ENCODE assay signal across 1 cellular context in the genomic region with DNA sequence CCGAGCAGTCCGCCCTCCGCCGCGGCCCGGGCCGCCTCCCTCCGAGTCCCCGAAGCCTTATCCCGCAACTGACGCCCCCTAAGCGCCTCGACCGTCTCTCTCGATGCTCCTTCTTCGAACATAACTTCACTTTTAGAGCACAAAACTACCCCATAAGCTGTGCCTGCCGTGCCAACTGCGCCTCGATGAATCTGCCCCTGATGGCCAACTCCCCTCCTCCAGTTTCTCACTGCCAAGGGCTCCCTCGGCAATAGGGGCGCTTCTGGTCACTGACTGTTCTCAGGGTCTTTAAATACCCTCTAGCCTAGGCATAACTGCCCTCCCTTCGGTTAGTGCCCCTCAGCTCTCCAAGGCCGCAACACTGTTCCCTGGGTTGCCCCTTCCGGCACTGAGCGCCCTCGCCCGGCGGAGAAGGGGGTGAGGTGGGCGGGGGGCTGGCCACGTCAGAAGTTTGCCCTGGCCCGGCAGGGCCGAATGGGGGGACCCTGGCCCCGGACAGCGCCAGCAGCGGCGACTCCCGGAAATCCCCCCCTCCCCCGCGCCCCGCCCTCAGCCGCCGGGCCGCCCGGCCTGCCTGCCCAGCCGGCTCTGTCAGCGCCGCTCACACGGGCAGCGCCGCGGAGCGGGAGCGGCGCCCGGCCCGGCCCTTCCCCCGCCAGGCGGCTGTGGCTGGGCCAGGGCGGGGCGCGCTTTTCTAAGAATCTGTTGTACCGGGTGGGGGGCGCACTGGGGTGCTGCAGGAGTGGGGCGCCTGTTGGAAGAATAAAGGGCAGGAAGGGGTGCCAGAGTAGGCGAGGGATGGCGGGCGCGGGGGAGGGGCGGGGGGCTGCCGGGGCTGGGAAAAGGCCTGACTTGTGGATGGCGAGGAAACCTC.
A peak's percentile ranks its signal among the peaks of the same experiment; 100 is the strongest.
TF ChIP-seq lines count a peak whose summit lies in the region.

No MANE protein-coding gene starts in this region.

TF ChIP-seq in K562, 482 proteins besides CTCF, POLR2A, EP300 and RAD21 (continues in another document):
- TF ChIP-seq EZH2 (IDR thresholded peaks at IDR 0.05; ENCODE audit: borderline replicate concordance, low read depth, low read length) (no peak), ZEB2 (IDR thresholded peaks at IDR 0.05) (0 out of 2 replicates have a peak, but pooled peaks have one; percentile 37), MAZ (CRISPR knock-in tag; conservative IDR thresholded peaks at IDR 0.05 in 1 of 2, IDR thresholded peaks at IDR 0.05 in 1 of 2) (peak in 1 of 2 experiments; percentile 94; a peak in 2 of 4 replicates), PHB2 (IDR thresholded peaks at IDR 0.05; ENCODE audit: low read depth) (peak; percentile 26; the same call in 1 of the 2 replicates), SMARCE1 (IDR thresholded peaks at IDR 0.05) (peak; percentile 57), SMAD4 (CRISPR knock-in tag; conservative IDR thresholded peaks at IDR 0.05) (peak; percentile 64), MTA1 (IDR thresholded peaks at IDR 0.05; ENCODE audit: borderline replicate concordance) (peak; percentile 39; the same call in 1 of the 2 replicates), GABPA (tag; conservative IDR thresholded peaks at IDR 0.05; ENCODE audit: low read depth) (peak; percentile 79), HDAC1 (IDR thresholded peaks at IDR 0.05) (peak in 1 of 2 experiments; percentile 66; a peak in 1 of 4 replicates), CTBP1 (IDR thresholded peaks at IDR 0.05; ENCODE audit: borderline replicate concordance) (peak; percentile 20; the same call in 1 of the 2 replicates), TAF7 (tag; IDR thresholded peaks at IDR 0.05) (peak; percentile 79), LARP7 (IDR thresholded peaks at IDR 0.05) (peak; percentile 48; the same call in 1 of the 2 replicates), TSC22D4 (tag; IDR thresholded peaks at IDR 0.05) (no peak), MTA3 (IDR thresholded peaks at IDR 0.05; ENCODE audit: borderline replicate concordance) (peak; percentile 89; the same call in 1 of the 2 replicates), MED1 (CRISPR knock-in tag; IDR thresholded peaks at IDR 0.05; ENCODE audit: borderline replicate concordance) (peak; percentile 57; the same call in 1 of the 2 replicates), SP1 (CRISPR knock-in tag; IDR thresholded peaks at IDR 0.05) (peak; percentile 74; the same call in 1 of the 2 replicates), HDGF (IDR thresholded peaks at IDR 0.05) (0 out of 2 replicates have a peak, but pooled peaks have one; percentile 76), ZNF121 (CRISPR knock-in tag; conservative IDR thresholded peaks at IDR 0.05) (no peak), FOSL1 (tag; conservative IDR thresholded peaks at IDR 0.05) (0 out of 2 replicates have a peak, but pooled peaks have one; percentile 37), NCOA4 (IDR thresholded peaks at IDR 0.05; ENCODE audit: partially characterized antibody) (no peak), ZBTB7A (IDR thresholded peaks at IDR 0.05; ENCODE audit: borderline replicate concordance, control insufficient read depth, low read depth, low read length) (peak; percentile 67; the same call in 1 of the 2 replicates), ARNT (IDR thresholded peaks at IDR 0.05) (0 out of 4 replicates have a peak, but pooled peaks of 1 of the 2 experiments have one; percentile 55), CHCHD3 (CRISPR knock-in tag; IDR thresholded peaks at IDR 0.05) (no peak), TRIM28 (IDR thresholded peaks at IDR 0.05) (peak; percentile 63; the same call in 1 of the 2 replicates), ETV1 (tag; conservative IDR thresholded peaks at IDR 0.05; ENCODE audit: low read depth) (peak; percentile 62; the same call in 1 of the 2 replicates), ELF2 (CRISPR knock-in tag; IDR thresholded peaks at IDR 0.05) (0 out of 2 replicates have a peak, but pooled peaks have one; percentile 11), MCM5 (IDR thresholded peaks at IDR 0.05; ENCODE audit: low read depth) (no peak), CXXC5 (CRISPR knock-in tag; IDR thresholded peaks at IDR 0.05) (peak; percentile 29; the same call in 1 of the 2 replicates), BRD9 (IDR thresholded peaks at IDR 0.05; ENCODE audit: low read depth, partially characterized antibody) (peak; percentile 87), TARDBP (IDR thresholded peaks at IDR 0.05) (0 out of 2 replicates have a peak, but pooled peaks have one; percentile 47), ESRRA (IDR thresholded peaks at IDR 0.05; ENCODE audit: borderline replicate concordance, low read depth) (no peak), PHF21A (IDR thresholded peaks at IDR 0.05; ENCODE audit: borderline replicate concordance, low read depth) (0 out of 2 replicates have a peak, but pooled peaks have one; percentile 10), ZNF274 (IDR thresholded peaks at IDR 0.05; ENCODE audit: borderline replicate concordance, low read depth, low read length) (no peak)
- TF ChIP-seq, protein P1, sequence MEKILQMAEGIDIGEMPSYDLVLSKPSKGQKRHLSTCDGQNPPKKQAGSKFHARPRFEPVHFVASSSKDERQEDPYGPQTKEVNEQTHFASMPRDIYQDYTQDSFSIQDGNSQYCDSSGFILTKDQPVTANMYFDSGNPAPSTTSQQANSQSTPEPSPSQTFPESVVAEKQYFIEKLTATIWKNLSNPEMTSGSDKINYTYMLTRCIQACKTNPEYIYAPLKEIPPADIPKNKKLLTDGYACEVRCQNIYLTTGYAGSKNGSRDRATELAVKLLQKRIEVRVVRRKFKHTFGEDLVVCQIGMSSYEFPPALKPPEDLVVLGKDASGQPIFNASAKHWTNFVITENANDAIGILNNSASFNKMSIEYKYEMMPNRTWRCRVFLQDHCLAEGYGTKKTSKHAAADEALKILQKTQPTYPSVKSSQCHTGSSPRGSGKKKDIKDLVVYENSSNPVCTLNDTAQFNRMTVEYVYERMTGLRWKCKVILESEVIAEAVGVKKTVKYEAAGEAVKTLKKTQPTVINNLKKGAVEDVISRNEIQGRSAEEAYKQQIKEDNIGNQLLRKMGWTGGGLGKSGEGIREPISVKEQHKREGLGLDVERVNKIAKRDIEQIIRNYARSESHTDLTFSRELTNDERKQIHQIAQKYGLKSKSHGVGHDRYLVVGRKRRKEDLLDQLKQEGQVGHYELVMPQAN (IDR thresholded peaks at IDR 0.05; ENCODE audit: borderline replicate concordance): no peak
- TF ChIP-seq, protein P2, sequence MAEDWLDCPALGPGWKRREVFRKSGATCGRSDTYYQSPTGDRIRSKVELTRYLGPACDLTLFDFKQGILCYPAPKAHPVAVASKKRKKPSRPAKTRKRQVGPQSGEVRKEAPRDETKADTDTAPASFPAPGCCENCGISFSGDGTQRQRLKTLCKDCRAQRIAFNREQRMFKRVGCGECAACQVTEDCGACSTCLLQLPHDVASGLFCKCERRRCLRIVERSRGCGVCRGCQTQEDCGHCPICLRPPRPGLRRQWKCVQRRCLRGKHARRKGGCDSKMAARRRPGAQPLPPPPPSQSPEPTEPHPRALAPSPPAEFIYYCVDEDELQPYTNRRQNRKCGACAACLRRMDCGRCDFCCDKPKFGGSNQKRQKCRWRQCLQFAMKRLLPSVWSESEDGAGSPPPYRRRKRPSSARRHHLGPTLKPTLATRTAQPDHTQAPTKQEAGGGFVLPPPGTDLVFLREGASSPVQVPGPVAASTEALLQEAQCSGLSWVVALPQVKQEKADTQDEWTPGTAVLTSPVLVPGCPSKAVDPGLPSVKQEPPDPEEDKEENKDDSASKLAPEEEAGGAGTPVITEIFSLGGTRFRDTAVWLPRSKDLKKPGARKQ (CRISPR knock-in tag; IDR thresholded peaks at IDR 0.05): no peak
- TF ChIP-seq, protein P3, sequence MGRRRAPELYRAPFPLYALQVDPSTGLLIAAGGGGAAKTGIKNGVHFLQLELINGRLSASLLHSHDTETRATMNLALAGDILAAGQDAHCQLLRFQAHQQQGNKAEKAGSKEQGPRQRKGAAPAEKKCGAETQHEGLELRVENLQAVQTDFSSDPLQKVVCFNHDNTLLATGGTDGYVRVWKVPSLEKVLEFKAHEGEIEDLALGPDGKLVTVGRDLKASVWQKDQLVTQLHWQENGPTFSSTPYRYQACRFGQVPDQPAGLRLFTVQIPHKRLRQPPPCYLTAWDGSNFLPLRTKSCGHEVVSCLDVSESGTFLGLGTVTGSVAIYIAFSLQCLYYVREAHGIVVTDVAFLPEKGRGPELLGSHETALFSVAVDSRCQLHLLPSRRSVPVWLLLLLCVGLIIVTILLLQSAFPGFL (CRISPR knock-in tag; IDR thresholded peaks at IDR 0.05): no peak
- TF ChIP-seq, protein P4, sequence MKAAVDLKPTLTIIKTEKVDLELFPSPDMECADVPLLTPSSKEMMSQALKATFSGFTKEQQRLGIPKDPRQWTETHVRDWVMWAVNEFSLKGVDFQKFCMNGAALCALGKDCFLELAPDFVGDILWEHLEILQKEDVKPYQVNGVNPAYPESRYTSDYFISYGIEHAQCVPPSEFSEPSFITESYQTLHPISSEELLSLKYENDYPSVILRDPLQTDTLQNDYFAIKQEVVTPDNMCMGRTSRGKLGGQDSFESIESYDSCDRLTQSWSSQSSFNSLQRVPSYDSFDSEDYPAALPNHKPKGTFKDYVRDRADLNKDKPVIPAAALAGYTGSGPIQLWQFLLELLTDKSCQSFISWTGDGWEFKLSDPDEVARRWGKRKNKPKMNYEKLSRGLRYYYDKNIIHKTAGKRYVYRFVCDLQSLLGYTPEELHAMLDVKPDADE (conservative IDR thresholded peaks at IDR 0.05; ENCODE audit: control insufficient read depth, low read depth, low read length): peak; percentile 60
- TF ChIP-seq, protein P5, sequence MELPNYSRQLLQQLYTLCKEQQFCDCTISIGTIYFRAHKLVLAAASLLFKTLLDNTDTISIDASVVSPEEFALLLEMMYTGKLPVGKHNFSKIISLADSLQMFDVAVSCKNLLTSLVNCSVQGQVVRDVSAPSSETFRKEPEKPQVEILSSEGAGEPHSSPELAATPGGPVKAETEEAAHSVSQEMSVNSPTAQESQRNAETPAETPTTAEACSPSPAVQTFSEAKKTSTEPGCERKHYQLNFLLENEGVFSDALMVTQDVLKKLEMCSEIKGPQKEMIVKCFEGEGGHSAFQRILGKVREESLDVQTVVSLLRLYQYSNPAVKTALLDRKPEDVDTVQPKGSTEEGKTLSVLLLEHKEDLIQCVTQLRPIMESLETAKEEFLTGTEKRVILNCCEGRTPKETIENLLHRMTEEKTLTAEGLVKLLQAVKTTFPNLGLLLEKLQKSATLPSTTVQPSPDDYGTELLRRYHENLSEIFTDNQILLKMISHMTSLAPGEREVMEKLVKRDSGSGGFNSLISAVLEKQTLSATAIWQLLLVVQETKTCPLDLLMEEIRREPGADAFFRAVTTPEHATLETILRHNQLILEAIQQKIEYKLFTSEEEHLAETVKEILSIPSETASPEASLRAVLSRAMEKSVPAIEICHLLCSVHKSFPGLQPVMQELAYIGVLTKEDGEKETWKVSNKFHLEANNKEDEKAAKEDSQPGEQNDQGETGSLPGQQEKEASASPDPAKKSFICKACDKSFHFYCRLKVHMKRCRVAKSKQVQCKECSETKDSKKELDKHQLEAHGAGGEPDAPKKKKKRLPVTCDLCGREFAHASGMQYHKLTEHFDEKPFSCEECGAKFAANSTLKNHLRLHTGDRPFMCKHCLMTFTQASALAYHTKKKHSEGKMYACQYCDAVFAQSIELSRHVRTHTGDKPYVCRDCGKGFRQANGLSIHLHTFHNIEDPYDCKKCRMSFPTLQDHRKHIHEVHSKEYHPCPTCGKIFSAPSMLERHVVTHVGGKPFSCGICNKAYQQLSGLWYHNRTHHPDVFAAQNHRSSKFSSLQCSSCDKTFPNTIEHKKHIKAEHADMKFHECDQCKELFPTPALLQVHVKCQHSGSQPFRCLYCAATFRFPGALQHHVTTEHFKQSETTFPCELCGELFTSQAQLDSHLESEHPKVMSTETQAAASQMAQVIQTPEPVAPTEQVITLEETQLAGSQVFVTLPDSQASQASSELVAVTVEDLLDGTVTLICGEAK (IDR thresholded peaks at IDR 0.05): peak; percentile 67
- TF ChIP-seq, protein P5 (CRISPR knock-in tag; IDR thresholded peaks at IDR 0.05): no peak
